ENCODE assay signal across 23 cellular contexts in the genomic region with DNA sequence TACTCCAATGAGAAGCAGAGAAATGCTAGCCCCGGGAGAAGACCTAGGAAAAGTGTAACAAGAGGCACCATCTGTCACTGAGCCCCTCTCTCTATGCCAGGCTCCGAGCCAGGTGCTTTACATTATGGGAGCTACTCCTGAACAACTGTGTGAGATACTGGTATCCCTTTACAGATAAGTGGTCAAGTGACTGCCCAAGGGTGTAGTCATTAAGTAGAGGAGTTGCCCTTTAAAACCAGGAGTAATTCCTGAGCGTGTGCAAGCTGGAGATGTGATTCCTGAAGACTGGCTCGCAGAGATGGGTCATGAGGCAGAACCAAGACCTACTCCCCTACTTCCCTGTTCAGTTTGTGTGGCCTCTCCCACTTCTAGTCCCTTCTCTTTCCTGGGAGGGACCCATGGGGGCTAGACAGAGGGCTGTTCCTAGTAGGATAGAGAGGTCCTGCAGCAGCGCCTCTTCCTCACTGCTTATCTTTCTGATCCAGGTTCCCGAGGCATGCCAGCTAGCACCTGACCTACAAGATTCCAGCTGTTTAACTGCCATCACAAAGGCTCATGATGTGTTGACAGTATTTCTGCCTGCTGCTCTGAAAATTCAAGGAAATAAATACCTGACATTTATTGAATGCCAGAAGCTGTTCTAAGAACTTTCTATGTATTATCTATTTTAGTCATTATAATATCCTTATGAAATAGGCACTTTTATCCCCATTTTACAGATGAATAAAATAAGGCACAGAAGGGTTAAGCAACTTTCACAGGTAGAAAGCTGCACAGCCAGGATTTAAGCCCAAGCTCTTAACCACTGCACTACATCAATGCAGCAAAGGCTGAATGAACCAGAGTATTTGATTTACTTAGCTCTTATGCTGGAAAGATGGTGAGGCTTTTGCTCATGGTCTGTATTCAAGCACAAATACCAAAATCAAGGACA. TPM values are rescaled to one million over a fixed set of nuclear protein-coding genes. Genes with fewer than 3 reads are reported as not detected.
DNase-seq lines count a peak whose midpoint lies in the region; ATAC-seq and TF ChIP-seq lines count a peak whose summit lies in the region.
"Had no signal": no experiment of that assay in that cellular context is flagged by ENCODE, and none has a peak within 500 bp of the region (broad histone marks: within the 10 kb centered on the region; RNA-seq: fewer than 3 reads in every experiment).

No MANE protein-coding gene starts in this region.

- H3K27ac ChIP-seq in CD4-positive, alpha-beta T cell (ENCODE audit: low read depth, low read length): no peak overlapping the region
- H3K27ac ChIP-seq: cardiac muscle cell, heart left ventricle, left ventricle myocardium inferior, tibial artery had no signal

- ATAC-seq in CD4-positive, alpha-beta T cell (ENCODE audit: poor library complexity): no peak
- ATAC-seq in HG03565 (IDR thresholded peaks at IDR 0.05; ENCODE audit: unreplicated experiment): no peak
- ATAC-seq: heart left ventricle; mucosa of descending colon; stimulated activated naive CD8-positive, alpha-beta T cell treated with anti-CD3 and anti-CD28 coated beads, Interleukin-15, Interleukin-2, amounts not matched to agents 100 U/mL and 50 U/mL, for 24 hours had no signal

- H3K4me1 Mint-ChIP-seq in CD4-positive, alpha-beta T cell (ENCODE audit: low read depth): peaks cover 6% of the 10 kb centered on the region

- peak; percentile 21 for DNase-seq in DMS79 treated with DMSO at 0.1 percent for 48 hours (lab: John Stamatoyannopoulos, UW)
- DNase-seq in HEK293T (ENCODE audit: extremely low spot score): peak; percentile 10
- peak; percentile 93 for DNase-seq in NCI-H510A treated with DMSO at 0.1 percent for 48 hours (lab: John Stamatoyannopoulos, UW)
- DNase-seq in ecto neural progenitor cell (ENCODE audit: low spot score): peak; percentile 42
- DNase-seq in CD4-positive, alpha-beta T cell: no peak
- DNase-seq in epidermal melanocyte (ENCODE audit: insufficient read length, low spot score): no peak
- DNase-seq in NCI-H774 (lab: John Stamatoyannopoulos, UW): no peak
- DNase-seq: activated B cell treated with CpG ODN at 0.5 μM for 24 hours; activated CD4-positive, alpha-beta memory T cell treated with anti-CD3 and anti-CD28 coated beads, Interleukin-2, amount 10 ng/mL, durations not matched to agents 7 days and 5 days; activated naive CD4-positive, alpha-beta T cell treated with Interleukin-2 at 50 U/mL for 16 hours; amygdala; CD4-positive, CD25-positive, alpha-beta regulatory T cell; heart left ventricle; left ventricle myocardium inferior; mucosa of descending colon; NCI-H1436; small intestine; stimulated activated CD4-positive, alpha-beta T cell treated with anti-CD3 and anti-CD28 coated beads, Interleukin-4, amount 100 ng/mL, for 1 hour; stimulated activated naive CD8-positive, alpha-beta T cell treated with anti-CD3 and anti-CD28 coated beads, Interleukin-15, Interleukin-2, amounts not matched to agents 100 U/mL and 50 U/mL, for 24 hours; tibial artery had no signal

- H3K9me3 ChIP-seq in CD4-positive, alpha-beta T cell (ENCODE audit: control insufficient read depth, low read length): no peaks in the 10 kb centered on the region
- H3K9me3 ChIP-seq: HAP-1, heart left ventricle, left ventricle myocardium inferior, mucosa of descending colon, tibial artery had no signal

- no peak overlapping the region for H3K27ac Mint-ChIP-seq in CD4-positive, alpha-beta T cell
- H3K27ac Mint-ChIP-seq: activated B cell treated with CpG ODN at 0.5 μM for 24 hours; activated CD4-positive, alpha-beta memory T cell treated with anti-CD3 and anti-CD28 coated beads, Interleukin-2, amount 10 ng/mL, durations not matched to agents 7 days and 5 days had no signal

- peaks cover 21% of the 10 kb centered on the region for H3K27me3 ChIP-seq in CD4-positive, alpha-beta T cell (ENCODE audit: control insufficient read depth, insufficient read depth, low read length)

- peaks cover 21% of the 10 kb centered on the region for H3K27me3 Mint-ChIP-seq in CD4-positive, alpha-beta T cell

- intact Hi-C loops in CD4-positive, alpha-beta T cell (cut with DNase I, micrococcal nuclease): loop anchor here (5.0 to 10.0 kb wide), 4 partner anchors 75 to 517 kb away; a partner anchor contains a TSS

- H3K4me3 Mint-ChIP-seq in CD4-positive, alpha-beta T cell: no peak overlapping the region
- H3K4me3 Mint-ChIP-seq: activated B cell treated with CpG ODN at 0.5 μM for 24 hours; activated CD4-positive, alpha-beta memory T cell treated with anti-CD3 and anti-CD28 coated beads, Interleukin-2, amount 10 ng/mL, durations not matched to agents 7 days and 5 days; CD4-positive, CD25-positive, alpha-beta regulatory T cell had no signal

- H3K9me3 Mint-ChIP-seq in CD4-positive, alpha-beta T cell: no peaks in the 10 kb centered on the region
- H3K9me3 Mint-ChIP-seq: activated B cell treated with CpG ODN at 0.5 μM for 24 hours; activated CD4-positive, alpha-beta memory T cell treated with anti-CD3 and anti-CD28 coated beads, Interleukin-2, amount 10 ng/mL, durations not matched to agents 7 days and 5 days; CD4-positive, CD25-positive, alpha-beta regulatory T cell had no signal

- POLR2A ChIA-PET in HEK293T (lab: Yijun Ruan, JAX): no interaction called here
- POLR2A ChIA-PET in CD4-positive, alpha-beta T cell (lab: Charles Lee): no interaction called here

- no peak for TF ChIP-seq CTCF in CD4-positive, alpha-beta T cell (IDR thresholded peaks at IDR 0.05)

- peaks cover 18% of the 10 kb centered on the region for H3K36me3 Mint-ChIP-seq in CD4-positive, alpha-beta T cell (ENCODE audit: low read depth)

- CTCF ChIA-PET in HEK293T (lab: Yijun Ruan, JAX): no interaction called here
- CTCF ChIA-PET in CD4-positive, alpha-beta T cell (lab: Charles Lee): interaction anchor here (1.1 kb wide), 1 partner anchor 125 kb away, joined by 3 read pairs; no protein-coding TSS in a partner anchor

TF ChIP-seq in HEK293T, 16 proteins besides CTCF, POLR2A, EP300 and RAD21:
- TF ChIP-seq BHLHE40 (IDR thresholded peaks at IDR 0.05; ENCODE audit: borderline replicate concordance): no peak
- no peak for TF ChIP-seq FOXK2 (IDR thresholded peaks at IDR 0.05)
- TF ChIP-seq ZNF384 (IDR thresholded peaks at IDR 0.05): no peak
- TF ChIP-seq, protein P1, sequence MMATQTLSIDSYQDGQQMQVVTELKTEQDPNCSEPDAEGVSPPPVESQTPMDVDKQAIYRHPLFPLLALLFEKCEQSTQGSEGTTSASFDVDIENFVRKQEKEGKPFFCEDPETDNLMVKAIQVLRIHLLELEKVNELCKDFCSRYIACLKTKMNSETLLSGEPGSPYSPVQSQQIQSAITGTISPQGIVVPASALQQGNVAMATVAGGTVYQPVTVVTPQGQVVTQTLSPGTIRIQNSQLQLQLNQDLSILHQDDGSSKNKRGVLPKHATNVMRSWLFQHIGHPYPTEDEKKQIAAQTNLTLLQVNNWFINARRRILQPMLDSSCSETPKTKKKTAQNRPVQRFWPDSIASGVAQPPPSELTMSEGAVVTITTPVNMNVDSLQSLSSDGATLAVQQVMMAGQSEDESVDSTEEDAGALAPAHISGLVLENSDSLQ (IDR thresholded peaks at IDR 0.05): no peak
- no peak for TF ChIP-seq FOXA1 (IDR thresholded peaks at IDR 0.05)
- no peak for TF ChIP-seq SP1 (IDR thresholded peaks at IDR 0.05)
- no peak for TF ChIP-seq ARNT (IDR thresholded peaks at IDR 0.05)
- no peak for TF ChIP-seq NFRKB (IDR thresholded peaks at IDR 0.05)
- TF ChIP-seq ELF4 (IDR thresholded peaks at IDR 0.05): no peak
- no peak for TF ChIP-seq L3MBTL2 (conservative IDR thresholded peaks at IDR 0.05)
- no peak for TF ChIP-seq FOXM1 (IDR thresholded peaks at IDR 0.05; ENCODE audit: borderline replicate concordance)
- no peak for TF ChIP-seq CTBP1 (IDR thresholded peaks at IDR 0.05; ENCODE audit: borderline replicate concordance)

RNA-seq across cellular contexts. Expression of a gene that starts 38.9 kb away (rescaled TPM):
- 1 to 10 TPM; 9.0 to 9.1 TPM for total RNA-seq in CD4-positive, alpha-beta T cell

Comparison
In these comparisons a context has a peak if more than half of its experiments do, and no peak if none do; other contexts are left out.
1. DNase-seq: peak in DMS79 treated with DMSO at 0.1 percent for 48 hours (single experiment), HEK293T (single experiment), NCI-H510A treated with DMSO at 0.1 percent for 48 hours (single experiment) and ecto neural progenitor cell (single experiment); none in CD4-positive, alpha-beta T cell (0 of 10), epidermal melanocyte (single experiment) and NCI-H774 (single experiment).